12 cellular contexts compared by ENCODE assay signal in genomic region chr14:99137913-99138571, GRCh38.
A peak's percentile ranks its signal among the peaks of the same experiment; 100 is the strongest.
DNase-seq lines count a peak whose midpoint lies in the region; TF ChIP-seq lines count a peak whose summit lies in the region.
"Had no signal": no experiment of that assay in that cellular context is flagged by ENCODE, and none has a peak within 500 bp of the region (broad histone marks: within the 10 kb centered on the region; RNA-seq: fewer than 3 reads in every experiment).

No MANE protein-coding gene starts in this region.

- no peak for TF ChIP-seq POLR2A in vagina (IDR thresholded peaks at IDR 0.05)

- H3K27ac ChIP-seq in mammary epithelial cell (ENCODE audit: insufficient read depth, low read depth, low read length) (no peak overlapping the region), SK-N-SH (ENCODE audit: low read depth in 2 of 2, low read length in 1 of 2) (no peak overlapping the region), vagina (no peak overlapping the region), WERI-Rb-1 (no peak overlapping the region)
- H3K27ac ChIP-seq: adrenal gland, GM23248, RWPE1 had no signal

- no peak overlapping the region for H3K9ac ChIP-seq in mammary epithelial cell (ENCODE audit: insufficient read depth, low read length)
- no peak overlapping the region for H3K9ac ChIP-seq in SK-N-SH
- H3K9ac ChIP-seq: GM23248 had no signal

- 89% methylated on average over 7 of the region's 8 CpGs for WGBS in mammary epithelial cell (ENCODE audit: low coverage, missing lambda C conversion rate)
- WGBS in SK-N-SH (ENCODE audit: low lambda C conversion rate): 8% methylated on average over 8 of the region's 8 CpGs

- dilution Hi-C loops in mammary epithelial cell (cut with HindIII; ENCODE audit: low sequenced_read_pairs): no loop called here

- DNase-seq in T47D (ENCODE audit: low read depth in 1 of 2, low spot score in 1 of 2) (peak; percentile 45 to 51), mammary epithelial cell (no peak), SK-N-SH (no peak), iPS-NIHi7 (ENCODE audit: extremely low spot score) (peak; percentile 56), vagina (ENCODE audit: extremely low spot score in 2 of 2) (peak; percentile 64 to 82), NCI-H774 (lab: John Stamatoyannopoulos, UW) (no peak), WERI-Rb-1 (no peak), SKM-1 treated with dmso at 0.1 percent for 144 hours (lab: John Stamatoyannopoulos, UW; ENCODE audit: unreplicated experiment) (no peak)
- DNase-seq: GM23248, NCI-H187 treated with DMSO at 0.1 percent for 48 hours had no signal

- no TSS peak for BruUV-seq in mammary epithelial cell (replicated peaks; lab: Mats Ljungman, UMichigan)

- intact Hi-C loops in mammary epithelial cell (cut with micrococcal nuclease) (no loop called here), vagina (cut with DNase I) (no loop called here)

- no peak overlapping the region for H3K4me3 ChIP-seq in mammary epithelial cell (replicated peaks in 1 of 3; ENCODE audit: insufficient read depth in 1 of 3, low read depth in 2 of 3, low read length in 3 of 3)
- H3K4me3 ChIP-seq in SK-N-SH (ENCODE audit: low read depth in 2 of 2, low read length in 1 of 2): no peak overlapping the region
- H3K4me3 ChIP-seq in vagina: no peak overlapping the region
- H3K4me3 ChIP-seq in WERI-Rb-1 (ENCODE audit: low read depth, low read length): no peak overlapping the region
- H3K4me3 ChIP-seq: adrenal gland, GM23248 had no signal

- H3F3A ChIP-seq in SK-N-SH (replicated peaks; ENCODE audit: insufficient read depth): no peaks in the 10 kb centered on the region

- POLR2A ChIA-PET in SK-N-SH (lab: Yijun Ruan, JAX): no interaction called here

- H4K20me1 ChIP-seq in mammary epithelial cell (ENCODE audit: insufficient read depth, low read length): no peaks in the 10 kb centered on the region
- H4K20me1 ChIP-seq in SK-N-SH (ENCODE audit: insufficient read depth): no peaks in the 10 kb centered on the region

- H3K4me2 ChIP-seq in mammary epithelial cell (ENCODE audit: insufficient read depth, low read depth, low read length) (no peak overlapping the region), SK-N-SH (no peak overlapping the region)

- TF ChIP-seq CTCF in mammary epithelial cell (conservative IDR thresholded peaks at IDR 0.05 in 1 of 2, IDR thresholded peaks at IDR 0.05 in 1 of 2; ENCODE audit: extremely low read depth in 1 of 2, insufficient read depth in 1 of 2, low read depth in 1 of 2, low read length in 2 of 2) (no peak), SK-N-SH (IDR thresholded peaks at IDR 0.05) (no peak), vagina (IDR thresholded peaks at IDR 0.05) (no peak), WERI-Rb-1 (IDR thresholded peaks at IDR 0.05; ENCODE audit: low read depth, low read length) (no peak)

- no peak for TF ChIP-seq EP300 in SK-N-SH (IDR thresholded peaks at IDR 0.05; ENCODE audit: borderline replicate concordance in 1 of 2, low read depth in 1 of 2, low read length in 1 of 2)

- in situ Hi-C loops in T47D (cut with HindIII; ENCODE audit: low pct_unique_long_range_greater_than_20kb, low sequenced_read_pairs) (no loop called here), mammary epithelial cell (cut with MboI; ENCODE audit: low sequenced_read_pairs in 2 of 2) (no loop called here)

- no peaks in the 10 kb centered on the region for H3K27me3 ChIP-seq in mammary epithelial cell (ENCODE audit: insufficient read depth, low read length)
- H3K27me3 ChIP-seq in SK-N-SH (ENCODE audit: insufficient read depth): peaks cover 55% of the 10 kb centered on the region; the same call in 1 of the 2 replicates
- H3K27me3 ChIP-seq in vagina: no peaks in the 10 kb centered on the region
- H3K27me3 ChIP-seq in WERI-Rb-1 (ENCODE audit: insufficient read depth, low read depth, severe bottlenecking): peaks cover 98% of the 10 kb centered on the region
- H3K27me3 ChIP-seq: adrenal gland had no signal

- no peaks in the 10 kb centered on the region for H3K36me3 ChIP-seq in mammary epithelial cell (ENCODE audit: insufficient read depth, low read length)
- H3K36me3 ChIP-seq in SK-N-SH (replicated peaks in 1 of 2; ENCODE audit: control insufficient read depth in 1 of 2, insufficient read depth in 2 of 2, low read length in 1 of 2): no peaks in the 10 kb centered on the region
- no peaks in the 10 kb centered on the region for H3K36me3 ChIP-seq in vagina
- no peaks in the 10 kb centered on the region for H3K36me3 ChIP-seq in WERI-Rb-1
- H3K36me3 ChIP-seq: adrenal gland had no signal

- H3K79me2 ChIP-seq in mammary epithelial cell (ENCODE audit: insufficient read depth, low read length) (no peaks in the 10 kb centered on the region), SK-N-SH (ENCODE audit: insufficient read depth) (no peaks in the 10 kb centered on the region)

- CTCF ChIA-PET in mammary epithelial cell (lab: Charles Lee; ENCODE audit: low non-redundant PET): no interaction called here
- CTCF ChIA-PET in SK-N-SH (lab: Yijun Ruan, JAX): no interaction called here

- H3K9me3 ChIP-seq in mammary epithelial cell (replicated peaks; ENCODE audit: insufficient read depth, low read length) (no peaks in the 10 kb centered on the region), SK-N-SH (no peaks in the 10 kb centered on the region), vagina (no peaks in the 10 kb centered on the region), WERI-Rb-1 (ENCODE audit: severe bottlenecking) (no peaks in the 10 kb centered on the region)
- H3K9me3 ChIP-seq: adrenal gland had no signal

- no peaks in the 10 kb centered on the region for H3K9me2 ChIP-seq in SK-N-SH

- no peak for TF ChIP-seq RAD21 in SK-N-SH (IDR thresholded peaks at IDR 0.05; ENCODE audit: low read length)

- H3K4me1 ChIP-seq in mammary epithelial cell (ENCODE audit: insufficient read depth, low read length): no peaks in the 10 kb centered on the region
- H3K4me1 ChIP-seq in SK-N-SH (ENCODE audit: control insufficient read depth in 1 of 2, insufficient read depth in 2 of 2, low read depth in 1 of 2, low read length in 1 of 2): no peaks in the 10 kb centered on the region
- peaks cover 13% of the 10 kb centered on the region for H3K4me1 ChIP-seq in vagina
- H3K4me1 ChIP-seq: adrenal gland had no signal

- H2AFZ ChIP-seq in mammary epithelial cell (ENCODE audit: low read depth, low read length) (no peak overlapping the region), SK-N-SH (ENCODE audit: low read depth) (no peak overlapping the region)
- H2AFZ ChIP-seq: GM23248 had no signal

TF ChIP-seq in SK-N-SH, 30 proteins besides CTCF, POLR2A, EP300 and RAD21:
- TF ChIP-seq USF1 (IDR thresholded peaks at IDR 0.05; ENCODE audit: borderline replicate concordance, low read depth) (peak; percentile 75; the same call in 1 of the 2 replicates), NFIC (IDR thresholded peaks at IDR 0.05; ENCODE audit: borderline replicate concordance) (no peak)
TF ChIP-seq in SK-N-SH: peak in this region for 1.

Comparison
In these comparisons a context has a peak if more than half of its experiments do, and no peak if none do; other contexts are left out.
1. DNase-seq: peak in T47D (2 of 2), iPS-NIHi7 (single experiment) and vagina (2 of 2); none in mammary epithelial cell (single experiment), SK-N-SH (single experiment), NCI-H774 (single experiment), WERI-Rb-1 (single experiment) and SKM-1 treated with dmso at 0.1 percent for 144 hours (single experiment).